In the genomic region with DNA sequence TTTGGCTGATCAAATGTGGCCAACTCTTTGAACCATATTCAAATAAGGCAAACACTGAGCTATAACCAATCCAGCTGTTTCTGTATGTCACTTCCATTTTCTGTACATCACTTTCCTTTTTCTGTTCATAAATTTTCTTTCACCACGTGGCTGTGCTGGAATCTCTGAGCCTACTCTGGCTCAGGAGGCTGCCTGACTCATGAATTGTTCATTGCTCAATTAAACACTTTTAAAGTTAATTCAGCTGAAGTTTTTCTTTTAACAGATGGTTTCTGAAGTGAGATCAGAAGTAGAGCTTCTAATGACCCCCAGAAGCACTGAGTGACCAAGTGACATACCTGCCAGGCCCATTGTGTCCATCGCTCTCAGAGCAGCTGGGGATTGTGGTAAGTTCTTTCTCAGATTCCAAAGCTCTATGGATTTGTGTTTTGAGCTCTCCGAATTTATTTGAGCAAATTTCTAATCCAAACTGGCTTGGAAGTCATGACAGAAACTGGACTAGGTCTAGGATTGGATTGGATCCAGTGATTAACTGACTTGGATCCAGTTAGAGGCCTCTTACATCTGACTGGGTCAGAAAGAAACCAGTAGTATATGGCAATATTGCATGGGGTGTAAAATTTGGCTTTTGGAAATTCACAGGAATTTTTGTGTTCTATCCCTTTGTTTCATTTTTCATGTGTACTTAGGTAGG, we compare ENCODE assay signal across 16 cellular contexts.
"Had no signal": no experiment of that assay in that cellular context is flagged by ENCODE, and none has a peak within 500 bp of the region (broad histone marks: within the 10 kb centered on the region; RNA-seq: fewer than 3 reads in every experiment).

No MANE protein-coding gene starts in this region.

- H3K4me1 ChIP-seq: gastroesophageal sphincter, pancreas, transverse colon had no signal

- DNase-seq: activated CD4-positive, alpha-beta T cell treated with anti-CD3 and anti-CD28 coated beads for 4 hours; activated CD8-positive, alpha-beta T cell treated with anti-CD3 and anti-CD28 coated beads for 36 hours; activated effector memory CD4-positive, alpha-beta T cell treated with Interleukin-2 at 50 U/mL for 16 hours; activated T-cell treated with anti-CD3 and anti-CD28 coated beads, Interleukin-2, amount 50 U/mL, for 4 hours; amygdala; cortex of kidney; effector CD8-positive, alpha-beta T cell; left colon; naive B cell; pancreas; stimulated activated CD4-positive, alpha-beta T cell treated with anti-CD3 and anti-CD28 coated beads, Interleukin-2, amount 100 ng/mL, for 48 hours; T-helper 17 cell; transverse colon had no signal

- H3K27me3 ChIP-seq: gastroesophageal sphincter, pancreas, transverse colon had no signal

- H3K36me3 ChIP-seq: gastroesophageal sphincter, pancreas, transverse colon had no signal

- ATAC-seq: activated CD8-positive, alpha-beta T cell treated with anti-CD3 and anti-CD28 coated beads for 36 hours; activated T-cell treated with anti-CD3 and anti-CD28 coated beads, Interleukin-2, amount 50 U/mL, for 4 hours; gastroesophageal sphincter; left colon; pancreas; stimulated activated memory B cell treated with anti-CD40 and anti-IgM and Interleukin-4, amounts not matched to agents 10 μg/mL and 1 μg/mL and 100 μg/mL, for 72 hours; T-helper 17 cell; WTC11 had no signal

- H3K4me3 ChIP-seq: gastroesophageal sphincter, pancreas, transverse colon had no signal

- H3K9me3 ChIP-seq: gastroesophageal sphincter, pancreas, transverse colon had no signal

- H3K27ac ChIP-seq: pancreas, transverse colon had no signal
